In genomic region chr18:9215221-9215933, GRCh38 we compare ENCODE assay signal across 14 cellular contexts.
"Had no signal": no experiment of that assay in that cellular context is flagged by ENCODE, and none has a peak within 500 bp of the region (broad histone marks: within the 10 kb centered on the region; RNA-seq: fewer than 3 reads in every experiment).

No MANE protein-coding gene starts in this region.

- H3K36me3 ChIP-seq: uterus had no signal

- H3K4me1 ChIP-seq: foreskin keratinocyte, parathyroid adenoma, uterus had no signal

- H3K9me3 Mint-ChIP-seq: activated CD8-positive, alpha-beta T cell treated with anti-CD3 and anti-CD28 coated beads for 36 hours; immature natural killer cell; stimulated activated effector memory CD8-positive, alpha-beta T cell treated with anti-CD3 and anti-CD28 coated beads, Interleukin-12 subunit alpha, Interleukin-12 subunit beta, amount 100 ng/mL, for 72 hours had no signal

- H3K27ac ChIP-seq: foreskin keratinocyte, parathyroid adenoma, SK-N-MC, tibial artery, uterus, VCaP had no signal

- H3K79me2 ChIP-seq: parathyroid adenoma had no signal

- H3K27ac Mint-ChIP-seq: stimulated activated effector memory CD8-positive, alpha-beta T cell treated with anti-CD3 and anti-CD28 coated beads, Interleukin-12 subunit alpha, Interleukin-12 subunit beta, amount 100 ng/mL, for 72 hours had no signal

- H3K9ac ChIP-seq: parathyroid adenoma had no signal

- H3K9me3 ChIP-seq: tibial artery, uterus had no signal

- DNase-seq: activated CD4-positive, alpha-beta T cell treated with anti-CD3 and anti-CD28 coated beads for 48 hours; activated CD8-positive, alpha-beta T cell treated with anti-CD3 and anti-CD28 coated beads for 36 hours; activated naive CD4-positive, alpha-beta T cell treated with Interleukin-2 at 50 U/mL for 16 hours; erythroblast; foreskin keratinocyte; glutamatergic neuron; immature natural killer cell; T-helper 9 cell; tibial artery; uterus had no signal

- H3K27me3 Mint-ChIP-seq: activated CD8-positive, alpha-beta T cell treated with anti-CD3 and anti-CD28 coated beads for 36 hours had no signal

- H2AFZ ChIP-seq: parathyroid adenoma had no signal

- H3K27me3 ChIP-seq: foreskin keratinocyte, tibial artery, uterus had no signal

- H3K4me3 ChIP-seq: SK-N-MC, tibial artery, uterus had no signal

- ATAC-seq: activated CD8-positive, alpha-beta T cell treated with anti-CD3 and anti-CD28 coated beads for 36 hours; foreskin keratinocyte; stimulated activated effector memory CD8-positive, alpha-beta T cell treated with anti-CD3 and anti-CD28 coated beads, Interleukin-12 subunit alpha, Interleukin-12 subunit beta, amount 100 ng/mL, for 72 hours had no signal

- H3K4me3 Mint-ChIP-seq: activated CD8-positive, alpha-beta T cell treated with anti-CD3 and anti-CD28 coated beads for 36 hours; immature natural killer cell; stimulated activated effector memory CD8-positive, alpha-beta T cell treated with anti-CD3 and anti-CD28 coated beads, Interleukin-12 subunit alpha, Interleukin-12 subunit beta, amount 100 ng/mL, for 72 hours had no signal
